27 cellular contexts compared by ENCODE assay signal in genomic region chr10:91385686-91386085, GRCh38.
"Had no signal": no experiment of that assay in that cellular context is flagged by ENCODE, and none has a peak within 500 bp of the region (broad histone marks: within the 10 kb centered on the region; RNA-seq: fewer than 3 reads in every experiment).

No MANE protein-coding gene starts in this region.

- H3K4me1 ChIP-seq: thyroid gland, upper lobe of right lung, uterus had no signal

- H3K9me3 ChIP-seq: stomach, suprapubic skin, testis, thoracic aorta, thyroid gland, tibial artery, tibial nerve, transverse colon, upper lobe of left lung, upper lobe of right lung, uterus, vagina had no signal

- H3K36me3 ChIP-seq: stomach, suprapubic skin, thoracic aorta, thyroid gland, tibial artery, tibial nerve, transverse colon, upper lobe of left lung, upper lobe of right lung, uterus, vagina had no signal

- H3K4me3 ChIP-seq: stomach, suprapubic skin, testis, thoracic aorta, thyroid gland, tibial artery, tibial nerve, transverse colon, upper lobe of left lung, upper lobe of right lung, uterus, vagina had no signal

- H3K27me3 ChIP-seq: testis, thyroid gland, tibial artery, tibial nerve, upper lobe of left lung, upper lobe of right lung, uterus, vagina had no signal

- H3K27ac ChIP-seq: stomach, suprapubic skin, testis, thoracic aorta, thyroid gland, tibial artery, tibial nerve, transverse colon, upper lobe of left lung, upper lobe of right lung, uterus, vagina had no signal

- FAIRE-seq: urothelium cell line had no signal

- ATAC-seq: stimulated activated effector memory CD8-positive, alpha-beta T cell treated with anti-CD3 and anti-CD28 coated beads, Interleukin-12 subunit alpha, Interleukin-12 subunit beta, amount 100 ng/mL, for 72 hours; stimulated activated memory B cell treated with anti-CD40 and anti-IgM and Interleukin-4, amounts not matched to agents 10 μg/mL and 1 μg/mL and 100 μg/mL, for 72 hours; stimulated activated naive B cell treated with anti-CD40 and anti-IgM and Interleukin-4, amounts not matched to agents 10 μg/mL and 1 μg/mL and 100 μg/mL, for 72 hours; stimulated activated naive CD8-positive, alpha-beta T cell treated with anti-CD3 and anti-CD28 coated beads, Interleukin-15, amount 100 ng/mL, for 72 hours; stimulated activated naive CD8-positive, alpha-beta T cell treated with anti-CD3 and anti-CD28 coated beads, Interleukin-15, Interleukin-2, amounts not matched to agents 100 U/mL and 50 U/mL, for 24 hours; upper lobe of right lung had no signal

- DNase-seq: stimulated activated CD4-positive, alpha-beta T cell treated with anti-CD3 and anti-CD28 coated beads, Interleukin-2, amount 100 ng/mL, for 48 hours; stimulated activated CD4-positive, alpha-beta T cell treated with anti-CD3 and anti-CD28 coated beads, Interleukin-4, amount 100 ng/mL, for 1 hour; stimulated activated CD4-positive, alpha-beta T cell treated with anti-CD3 and anti-CD28 coated beads, Interleukin-4, amount 100 ng/mL, for 24 hours; stimulated activated CD4-positive, alpha-beta T cell treated with anti-CD3 and anti-CD28 coated beads, Interleukin-4, amount 100 ng/mL, for 4 hours; stimulated activated CD8-positive, alpha-beta memory T cell treated with anti-CD3 and anti-CD28 coated beads, Interleukin-4, amount 100 ng/mL, for 48 hours; stimulated activated naive B cell treated with anti-CD40 and anti-IgM and Interleukin-4, amounts not matched to agents 10 μg/mL and 1 μg/mL and 100 μg/mL, for 72 hours; stimulated activated naive CD4-positive, alpha-beta T cell; stimulated activated naive CD4-positive, alpha-beta T cell treated with Interleukin-2 at 50 U/mL for 16 hours; stimulated activated naive CD8-positive, alpha-beta T cell treated with anti-CD3 and anti-CD28 coated beads, Interleukin-15, amount 100 ng/mL, for 72 hours; stimulated activated naive CD8-positive, alpha-beta T cell treated with anti-CD3 and anti-CD28 coated beads, Interleukin-15, Interleukin-2, amounts not matched to agents 100 U/mL and 50 U/mL, for 24 hours; stomach; substantia nigra; testis; thyroid gland; tibial artery; transverse colon; trophoblast cell; upper lobe of left lung; upper lobe of right lung; uterus had no signal
